ENCODE assay signal across 13 cellular contexts in the genomic region with DNA sequence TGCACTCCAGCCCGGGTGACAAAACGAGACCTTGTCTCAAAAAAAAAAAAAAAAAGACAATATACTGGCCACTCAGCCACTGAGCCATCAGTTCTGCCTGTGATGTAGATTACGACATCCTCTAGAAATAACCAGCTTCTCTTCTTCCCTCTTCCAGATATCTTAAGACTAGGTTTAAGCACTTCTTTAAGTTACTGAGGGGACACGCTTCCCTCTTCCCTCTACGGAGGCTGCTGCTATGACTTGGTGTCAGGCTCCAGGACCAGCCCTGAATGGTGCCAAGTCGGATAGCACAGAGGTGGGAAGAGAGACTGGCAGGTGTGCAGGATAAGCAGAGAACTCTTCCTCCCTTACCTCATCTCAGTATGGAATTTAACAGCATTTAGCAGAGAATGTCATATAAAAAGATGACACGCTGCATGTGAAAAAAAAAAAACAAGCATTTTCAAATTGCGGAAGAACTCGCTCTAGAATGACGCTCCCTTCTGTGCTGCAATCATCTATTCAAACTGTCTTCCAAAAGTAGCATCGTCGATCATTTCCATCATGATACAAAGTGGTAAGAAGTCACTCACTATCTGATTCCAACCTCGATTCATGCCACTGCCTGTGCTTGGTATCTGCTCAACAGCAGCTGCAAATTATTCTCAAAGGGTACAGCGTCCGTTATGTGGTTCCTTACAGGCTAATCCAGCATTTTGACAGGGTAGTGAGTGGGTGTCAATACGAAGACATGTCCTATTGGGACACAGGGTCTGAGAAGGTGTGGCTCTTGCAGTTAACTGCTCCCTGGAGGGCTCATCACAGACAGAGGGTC. TPM values are rescaled to one million over a fixed set of nuclear protein-coding genes. Genes with fewer than 3 reads are reported as not detected.
DNase-seq lines count a peak whose midpoint lies in the region; ATAC-seq, FAIRE-seq and TF ChIP-seq lines count a peak whose summit lies in the region.
"Had no signal": no experiment of that assay in that cellular context is flagged by ENCODE, and none has a peak within 500 bp of the region (broad histone marks: within the 10 kb centered on the region; RNA-seq: fewer than 3 reads in every experiment).

No MANE protein-coding gene starts in this region.

- TF ChIP-seq POLR2A in H54 (IDR thresholded peaks at IDR 0.05; ENCODE audit: low read depth, low read length): no peak

- peak overlapping the region in 2 of 10 experiments; percentile 5 to 32; a peak in 3 of 20 replicates for H3K4me3 ChIP-seq in BLaER1 treated with 17β-estradiol and CSF1 and Interleukin-3, amounts not matched to agents 10 nM and 100 nM
- no peak overlapping the region for H3K4me3 ChIP-seq in neural cell (ENCODE audit: low read length)
- H3K4me3 ChIP-seq in GM23248: no peak overlapping the region
- H3K4me3 ChIP-seq: thoracic aorta had no signal

- no peak for FAIRE-seq in H54 (lab: Jason Lieb, UNC)

- ATAC-seq in HG03108 (IDR thresholded peaks at IDR 0.05; ENCODE audit: unreplicated experiment): no peak
- ATAC-seq: activated CD4-positive, CD25-positive, alpha-beta regulatory T cell treated with anti-CD3 and anti-CD28 coated beads, Interleukin-2, amount 50 U/mL, for 24 hours; activated naive CD8-positive, alpha-beta T cell treated with anti-CD3 and anti-CD28 coated beads, Interleukin-2, amount 50 U/mL, for 24 hours had no signal

- WGBS in GM23248 (ENCODE audit: low coverage in 1 of 2, low lambda C conversion rate in 2 of 2, missing lambda C conversion rate in 2 of 2), 2 experiments: 93 to 95% methylated on average over 16 of the region's 16 CpGs

- in situ Hi-C loops in GM23248 (cut with MboI): no loop called here

- H2AFZ ChIP-seq in neural cell (ENCODE audit: low read depth, low read length) (no peak overlapping the region), GM23248 (no peak overlapping the region)

- H3K9me3 ChIP-seq in BLaER1 treated with 17β-estradiol and CSF1 and Interleukin-3, amounts not matched to agents 10 nM and 100 nM (replicated peaks in 1 of 11): no peaks in the 10 kb centered on the region
- H3K9me3 ChIP-seq in neural cell (ENCODE audit: low read length) (no peaks in the 10 kb centered on the region), GM23248 (ENCODE audit: low read depth) (no peaks in the 10 kb centered on the region)
- H3K9me3 ChIP-seq: thoracic aorta had no signal

- H3K27ac ChIP-seq in BLaER1 treated with 17β-estradiol and CSF1 and Interleukin-3, amounts not matched to agents 10 nM and 100 nM: peak overlapping the region; percentile 37 to 96 (median 89); a peak in 20 of 22 replicates
- H3K27ac ChIP-seq in neural cell (ENCODE audit: low read length): peak overlapping the region; percentile 16
- H3K27ac ChIP-seq in GM23248: no peak overlapping the region

- H3K9ac ChIP-seq in BLaER1 treated with 17β-estradiol and CSF1 and Interleukin-3, amounts not matched to agents 10 nM and 100 nM: peak overlapping the region; percentile 31 to 86 (median 78); a peak in 18 of 22 replicates
- H3K9ac ChIP-seq in neural cell (ENCODE audit: low read length) (no peak overlapping the region), GM23248 (no peak overlapping the region)

- no peaks in the 10 kb centered on the region for H3K27me3 ChIP-seq in BLaER1 treated with 17β-estradiol and CSF1 and Interleukin-3, amounts not matched to agents 10 nM and 100 nM
- H3K27me3 ChIP-seq in neural cell (ENCODE audit: insufficient read depth, low read depth, low read length): no peaks in the 10 kb centered on the region
- H3K27me3 ChIP-seq in GM23248 (replicated peaks; ENCODE audit: insufficient read depth): no peaks in the 10 kb centered on the region

- H3K79me2 ChIP-seq in neural cell (replicated peaks; ENCODE audit: insufficient read depth, low read length): peaks cover 3% of the 10 kb centered on the region
- H3K79me2 ChIP-seq in GM23248 (ENCODE audit: insufficient read depth): peaks cover 96% of the 10 kb centered on the region

- H3F3A ChIP-seq in neural cell (ENCODE audit: insufficient read depth, low read length, poor library complexity, severe bottlenecking) (no peaks in the 10 kb centered on the region), GM23248 (ENCODE audit: insufficient read depth) (peaks cover 28% of the 10 kb centered on the region)

- H3K36me3 ChIP-seq in BLaER1 treated with 17β-estradiol and CSF1 and Interleukin-3, amounts not matched to agents 10 nM and 100 nM: peaks cover 34 to 76% (median 65%) of the 10 kb centered on the region in 11 experiments
- H3K36me3 ChIP-seq in neural cell (ENCODE audit: insufficient read depth, low read length) (no peaks in the 10 kb centered on the region), GM23248 (ENCODE audit: low read depth) (peaks cover 30% of the 10 kb centered on the region)

- TF ChIP-seq EP300 in neural cell (conservative IDR thresholded peaks at IDR 0.05; ENCODE audit: poor library complexity, severe bottlenecking): peak; percentile 39

- H3K4me1 ChIP-seq in BLaER1 treated with 17β-estradiol and CSF1 and Interleukin-3, amounts not matched to agents 10 nM and 100 nM: peaks cover 73 to 98% (median 90%) of the 10 kb centered on the region in 10 experiments
- H3K4me1 ChIP-seq in GM23248 (ENCODE audit: insufficient read depth): peaks cover 8% of the 10 kb centered on the region

- H4K20me1 ChIP-seq in BLaER1 treated with 17β-estradiol and CSF1 and Interleukin-3, amounts not matched to agents 10 nM and 100 nM: peaks cover 0 to 33% (median 9%) of the 10 kb centered on the region in 11 experiments; a peak in 10 of 22 replicates
- H4K20me1 ChIP-seq in neural cell (ENCODE audit: insufficient read depth) (no peaks in the 10 kb centered on the region), GM23248 (ENCODE audit: insufficient read depth) (no peaks in the 10 kb centered on the region; the same call in 1 of the 2 replicates)

- peak overlapping the region; percentile 81 to 95 (median 91) for H3K4me2 ChIP-seq in BLaER1 treated with 17β-estradiol and CSF1 and Interleukin-3, amounts not matched to agents 10 nM and 100 nM
- no peak overlapping the region for H3K4me2 ChIP-seq in neural cell (ENCODE audit: low read length)
- no peak overlapping the region for H3K4me2 ChIP-seq in GM23248 (ENCODE audit: unreplicated experiment)

- DNase-seq in NOMO-1 treated with dmso at 0.1 percent for 144 hours (lab: John Stamatoyannopoulos, UW; ENCODE audit: unreplicated experiment) (peak; percentile 80), epidermal melanocyte (ENCODE audit: insufficient read length, low spot score) (peak; percentile 8), SW 1271 (lab: John Stamatoyannopoulos, UW) (no peak), GM23248 (no peak), H54 (ENCODE audit: insufficient read length, low spot score) (no peak)
- DNase-seq: activated naive CD8-positive, alpha-beta T cell treated with anti-CD3 and anti-CD28 coated beads, Interleukin-2, amount 50 U/mL, for 24 hours; cortex of kidney; MM.1S had no signal

- no peak for TF ChIP-seq CTCF in neural cell (IDR thresholded peaks at IDR 0.05; ENCODE audit: poor library complexity, severe bottlenecking)

- TF ChIP-seq RAD21 in neural cell (conservative IDR thresholded peaks at IDR 0.05): no peak

- H3K9me2 ChIP-seq in neural cell (ENCODE audit: insufficient read depth, low read length): no peaks in the 10 kb centered on the region
- no peaks in the 10 kb centered on the region for H3K9me2 ChIP-seq in GM23248 (ENCODE audit: insufficient read depth)

TF ChIP-seq in neural cell, 6 proteins besides CTCF, POLR2A, EP300 and RAD21:
- TF ChIP-seq EZH2 (IDR thresholded peaks at IDR 0.05; ENCODE audit: borderline replicate concordance, insufficient read depth, low read length, poor library complexity, severe bottlenecking) (no peak), POLR2AphosphoS5 (IDR thresholded peaks at IDR 0.05) (no peak), TAF1 (IDR thresholded peaks at IDR 0.05; ENCODE audit: low read depth) (no peak), SMC3 (conservative IDR thresholded peaks at IDR 0.05; ENCODE audit: poor library complexity) (no peak), MXI1 (conservative IDR thresholded peaks at IDR 0.05; ENCODE audit: poor library complexity, severe bottlenecking) (no peak)
- TF ChIP-seq, protein P1, sequence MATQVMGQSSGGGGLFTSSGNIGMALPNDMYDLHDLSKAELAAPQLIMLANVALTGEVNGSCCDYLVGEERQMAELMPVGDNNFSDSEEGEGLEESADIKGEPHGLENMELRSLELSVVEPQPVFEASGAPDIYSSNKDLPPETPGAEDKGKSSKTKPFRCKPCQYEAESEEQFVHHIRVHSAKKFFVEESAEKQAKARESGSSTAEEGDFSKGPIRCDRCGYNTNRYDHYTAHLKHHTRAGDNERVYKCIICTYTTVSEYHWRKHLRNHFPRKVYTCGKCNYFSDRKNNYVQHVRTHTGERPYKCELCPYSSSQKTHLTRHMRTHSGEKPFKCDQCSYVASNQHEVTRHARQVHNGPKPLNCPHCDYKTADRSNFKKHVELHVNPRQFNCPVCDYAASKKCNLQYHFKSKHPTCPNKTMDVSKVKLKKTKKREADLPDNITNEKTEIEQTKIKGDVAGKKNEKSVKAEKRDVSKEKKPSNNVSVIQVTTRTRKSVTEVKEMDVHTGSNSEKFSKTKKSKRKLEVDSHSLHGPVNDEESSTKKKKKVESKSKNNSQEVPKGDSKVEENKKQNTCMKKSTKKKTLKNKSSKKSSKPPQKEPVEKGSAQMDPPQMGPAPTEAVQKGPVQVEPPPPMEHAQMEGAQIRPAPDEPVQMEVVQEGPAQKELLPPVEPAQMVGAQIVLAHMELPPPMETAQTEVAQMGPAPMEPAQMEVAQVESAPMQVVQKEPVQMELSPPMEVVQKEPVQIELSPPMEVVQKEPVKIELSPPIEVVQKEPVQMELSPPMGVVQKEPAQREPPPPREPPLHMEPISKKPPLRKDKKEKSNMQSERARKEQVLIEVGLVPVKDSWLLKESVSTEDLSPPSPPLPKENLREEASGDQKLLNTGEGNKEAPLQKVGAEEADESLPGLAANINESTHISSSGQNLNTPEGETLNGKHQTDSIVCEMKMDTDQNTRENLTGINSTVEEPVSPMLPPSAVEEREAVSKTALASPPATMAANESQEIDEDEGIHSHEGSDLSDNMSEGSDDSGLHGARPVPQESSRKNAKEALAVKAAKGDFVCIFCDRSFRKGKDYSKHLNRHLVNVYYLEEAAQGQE (IDR thresholded peaks at IDR 0.05; ENCODE audit: borderline replicate concordance): no peak
TF ChIP-seq in neural cell: peak in this region for 0.

RNA-seq across cellular contexts. Expression of a gene that starts 13.7 kb away (rescaled TPM):
- 32.3 and 48.9 TPM in 2 replicates for polyA plus RNA-seq in neural cell
- 49.4 and 54.5 TPM in 2 replicates for polyA minus RNA-seq in neural cell
- 31.7 and 37.6 TPM in 2 replicates for total RNA-seq in GM23248 (2014; rRNA removed; shearing (Covaris generic))
- 24.8 and 26.7 TPM in 2 replicates for polyA plus RNA-seq in GM23248 (2016; fragmentation: Nextera tagmentation; extraction: Ambion mirVana)

RNA-seq across cellular contexts. Expression of a gene that starts 49.9 kb away (rescaled TPM):
- polyA plus RNA-seq in neural cell (69.5 and 71.2 TPM in 2 replicates), GM23248 (2016; fragmentation: Nextera tagmentation; extraction: Ambion mirVana) (686 and 702 TPM in 2 replicates)
- polyA minus RNA-seq in neural cell: 83.5 and 91.3 TPM in 2 replicates
- 275 and 319 TPM in 2 replicates for total RNA-seq in GM23248 (2014; rRNA removed; shearing (Covaris generic))

RNA-seq across cellular contexts. Expression of a gene that starts 59.7 kb away (rescaled TPM):
- 48.8 and 53.8 TPM in 2 replicates for polyA plus RNA-seq in neural cell
- 32.6 and 43.4 TPM in 2 replicates for polyA minus RNA-seq in neural cell
- 68.8 and 95.4 TPM in 2 replicates for total RNA-seq in GM23248 (2014; rRNA removed; shearing (Covaris generic))
- 612 and 613 TPM in 2 replicates for polyA plus RNA-seq in GM23248 (2016; fragmentation: Nextera tagmentation; extraction: Ambion mirVana)

Comparison
In these comparisons a context has a peak if more than half of its experiments do, and no peak if none do; other contexts are left out.
1. H3K4me2 ChIP-seq: peak in BLaER1 treated with 17β-estradiol and CSF1 and Interleukin-3, amounts not matched to agents 10 nM and 100 nM (11 of 11); none in neural cell (single experiment) and GM23248 (single experiment).
2. H3K9ac ChIP-seq: peak in BLaER1 treated with 17β-estradiol and CSF1 and Interleukin-3, amounts not matched to agents 10 nM and 100 nM (11 of 11); none in neural cell (single experiment) and GM23248 (single experiment).
3. DNase-seq: peak in NOMO-1 treated with dmso at 0.1 percent for 144 hours (single experiment) and epidermal melanocyte (single experiment); none in SW 1271 (0 of 2), GM23248 (single experiment) and H54 (single experiment).
4. RNA of a gene that starts 59.7 kb away (polyA plus RNA-seq): 612 to 613 TPM in GM23248; 48.8 to 53.8 TPM in neural cell; every median in the first group is over 10 times any median in the second.